8 cellular contexts compared by ENCODE assay signal in the genomic region with DNA sequence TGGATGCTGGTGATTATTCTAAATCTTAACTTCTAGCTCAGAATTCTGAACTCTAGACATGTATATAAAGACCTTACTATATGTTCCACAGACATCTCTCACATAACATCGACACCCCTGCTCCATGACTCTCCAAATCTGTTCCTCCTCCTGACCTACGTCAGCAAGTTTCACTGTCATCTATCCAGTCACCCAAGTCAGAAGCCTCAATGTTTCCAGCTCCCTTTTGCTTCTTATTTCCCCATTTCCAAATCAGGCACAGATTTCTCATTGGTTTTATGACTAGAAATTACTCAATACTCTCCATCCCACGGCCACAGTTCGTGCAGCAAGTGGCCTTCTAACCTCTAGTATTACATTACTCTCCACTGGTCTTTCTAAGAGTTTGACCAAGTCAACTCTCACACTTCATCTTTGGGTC. TPM values are rescaled to one million over a fixed set of nuclear protein-coding genes. Genes with fewer than 3 reads are reported as not detected.
DNase-seq lines count a peak whose midpoint lies in the region; ATAC-seq and TF ChIP-seq lines count a peak whose summit lies in the region.

No MANE protein-coding gene starts in this region.

- H3K9me3 ChIP-seq in right atrium auricular region, result no peaks in the 10 kb centered on the region

- POLR2A ChIA-PET in T-cell (lab: Charles Lee), result interaction anchor here (0.7 to 1.0 kb wide), 3 partner anchors 20 to 38 kb away, joined by 3 to 4 read pairs (median 3); no protein-coding TSS in a partner anchor

- H3K36me3 ChIP-seq in right atrium auricular region (no peaks in the 10 kb centered on the region), brain microvascular endothelial cell (replicated peaks) (no peaks in the 10 kb centered on the region)

- DNase-seq in Right ventricle myocardium inferior (ENCODE audit: missing footprints), result no peak
- no peak for DNase-seq in right atrium auricular region (ENCODE audit: low spot score)
- peak in 1 of 34 experiments; percentile 30 for DNase-seq in T-cell
- DNase-seq in natural killer cell treated with Interleukin-12 subunit alpha and Interleukin-12 subunit beta and Interleukin-15 and Interleukin-18, amount 100 ng/mL, for 72 hours (ENCODE audit: low spot score), result no peak
- DNase-seq in NCI-H1930 (lab: John Stamatoyannopoulos, UW), result no peak
- no peak for DNase-seq in DMS153 treated with DMSO at 0.1 percent for 48 hours (lab: John Stamatoyannopoulos, UW; ENCODE audit: unreplicated experiment)
- no peak for DNase-seq in brain microvascular endothelial cell

- in situ Hi-C loops in brain microvascular endothelial cell (cut with HindIII; ENCODE audit: low pct_ligation_motif_present, low sequenced_read_pairs), result no loop called here

- no peaks in the 10 kb centered on the region for H3K27me3 Mint-ChIP-seq in T-cell
- H3K27me3 Mint-ChIP-seq in natural killer cell treated with Interleukin-12 subunit alpha and Interleukin-12 subunit beta and Interleukin-15 and Interleukin-18, amount 100 ng/mL, for 72 hours, result no peaks in the 10 kb centered on the region

- no peak for TF ChIP-seq CTCF in right atrium auricular region (IDR thresholded peaks at IDR 0.05)
- no peak for TF ChIP-seq CTCF in brain microvascular endothelial cell (IDR thresholded peaks at IDR 0.05; ENCODE audit: low read depth, low read length, missing control alignments)

- ATAC-seq in Right ventricle myocardium inferior, result peak; percentile 40
- ATAC-seq in HG02840 (IDR thresholded peaks at IDR 0.05; ENCODE audit: low FRiP score, unreplicated experiment), result peak; percentile 42
- ATAC-seq in T-cell (replicated peaks in 1 of 4), result peak in 1 of 4 experiments; percentile 35
- peak; percentile 54 to 66 for ATAC-seq in natural killer cell treated with Interleukin-12 subunit alpha and Interleukin-12 subunit beta and Interleukin-15 and Interleukin-18, amount 100 ng/mL, for 72 hours

- H3K4me1 ChIP-seq in right atrium auricular region, result peaks cover 0 to 87% of the 10 kb centered on the region in 2 donors

- no peak overlapping the region for H3K4me3 ChIP-seq in right atrium auricular region
- H3K4me3 ChIP-seq in brain microvascular endothelial cell (ENCODE audit: low read depth, low read length), result no peak overlapping the region

- peak overlapping the region; percentile 68 to 79 for H3K27ac Mint-ChIP-seq in T-cell
- H3K27ac Mint-ChIP-seq in natural killer cell treated with Interleukin-12 subunit alpha and Interleukin-12 subunit beta and Interleukin-15 and Interleukin-18, amount 100 ng/mL, for 72 hours, result peak overlapping the region; percentile 53 to 67

- peaks cover 90 to 94% (median 92%) of the 10 kb centered on the region in 3 donors for H3K4me1 Mint-ChIP-seq in T-cell
- peaks cover 58 to 79% of the 10 kb centered on the region in 2 donors for H3K4me1 Mint-ChIP-seq in natural killer cell treated with Interleukin-12 subunit alpha and Interleukin-12 subunit beta and Interleukin-15 and Interleukin-18, amount 100 ng/mL, for 72 hours (ENCODE audit: low read depth in 2 of 2)

- CTCF ChIA-PET in T-cell (lab: Charles Lee), result no interaction called here

- peaks cover 35% of the 10 kb centered on the region for H3K36me3 Mint-ChIP-seq in T-cell
- no peaks in the 10 kb centered on the region for H3K36me3 Mint-ChIP-seq in natural killer cell treated with Interleukin-12 subunit alpha and Interleukin-12 subunit beta and Interleukin-15 and Interleukin-18, amount 100 ng/mL, for 72 hours

- H3K27me3 ChIP-seq in right atrium auricular region, result no peaks in the 10 kb centered on the region
- H3K27me3 ChIP-seq in brain microvascular endothelial cell (replicated peaks), result no peaks in the 10 kb centered on the region

- peak overlapping the region; percentile 25 to 50 (median 48) for H3K4me3 Mint-ChIP-seq in T-cell
- H3K4me3 Mint-ChIP-seq in natural killer cell treated with Interleukin-12 subunit alpha and Interleukin-12 subunit beta and Interleukin-15 and Interleukin-18, amount 100 ng/mL, for 72 hours, result peak overlapping the region; percentile 58

- H3K9me3 Mint-ChIP-seq in T-cell, result no peaks in the 10 kb centered on the region
- no peaks in the 10 kb centered on the region for H3K9me3 Mint-ChIP-seq in natural killer cell treated with Interleukin-12 subunit alpha and Interleukin-12 subunit beta and Interleukin-15 and Interleukin-18, amount 100 ng/mL, for 72 hours

- peak overlapping the region in 1 of 2 donors; percentile 20 for H3K27ac ChIP-seq in right atrium auricular region
- no peak overlapping the region for H3K27ac ChIP-seq in brain microvascular endothelial cell

- intact Hi-C loops in Right ventricle myocardium inferior (cut with DNase I), result no loop called here

RNA-seq across cellular contexts. Expression of a gene that starts 28.5 kb away (rescaled TPM):
- total RNA-seq in Right ventricle myocardium inferior (18.0 TPM), right atrium auricular region (10 to 100 TPM; 19.5 to 20.1 TPM), T-cell (100 to 1,000 TPM in 3 of 5 donors, 10 to 100 TPM in 2; 88.0 to 161 (median 101) TPM)
- 10 to 100 TPM; 43.4 to 45.9 TPM for total RNA-seq in natural killer cell treated with Interleukin-12 subunit alpha and Interleukin-12 subunit beta and Interleukin-15 and Interleukin-18, amount 100 ng/mL, for 72 hours
